8 cellular contexts compared by ENCODE assay signal in genomic region chr11:131579932-131580387, GRCh38.
DNase-seq lines count a peak whose midpoint lies in the region; ATAC-seq and TF ChIP-seq lines count a peak whose summit lies in the region.

No MANE protein-coding gene starts in this region.

- no peak overlapping the region for H2BK15ac ChIP-seq in mesenchymal stem cell (ENCODE audit: low read depth, poor library complexity, severe bottlenecking)

- CTCF ChIA-PET in WTC11 (lab: Charles Lee) = interaction anchor here (0.7 to 5.3 kb wide), 40 partner anchors 9 to 664 kb away, joined by 3 to 114 read pairs (median 5); partner anchors contain the start of gene SNX19

- no peak overlapping the region for H2BK5ac ChIP-seq in mesenchymal stem cell (ENCODE audit: low read depth, low read length, poor library complexity, severe bottlenecking)

- POLR2A ChIA-PET in WTC11 (lab: Charles Lee) = interaction anchor here (1.1 to 1.3 kb wide), 2 partner anchors 94 to 515 kb away, joined by 3 read pairs; no protein-coding TSS in a partner anchor

- H2AK5ac ChIP-seq in mesenchymal stem cell (ENCODE audit: low read length, severe bottlenecking) = no peak overlapping the region

- no peak overlapping the region for H4K8ac ChIP-seq in mesenchymal stem cell (ENCODE audit: low read length)

- intact Hi-C loops in esophagus muscularis mucosa (cut with DNase I) = no loop called here

- TF ChIP-seq CTCF in WTC11 (IDR thresholded peaks at IDR 0.05) (peak; percentile 68), esophagus muscularis mucosa (IDR thresholded peaks at IDR 0.05) (peak in 1 of 3 experiments; percentile 21)

- no peak overlapping the region for H3K27ac Mint-ChIP-seq in WTC11

- no peak for TF ChIP-seq EP300 in esophagus muscularis mucosa (IDR thresholded peaks at IDR 0.05)

- no peak overlapping the region for H3K4me3 Mint-ChIP-seq in WTC11

- no peak overlapping the region for H3K27ac ChIP-seq in mesenchymal stem cell (ENCODE audit: low read length, poor library complexity, severe bottlenecking)
- no peak overlapping the region for H3K27ac ChIP-seq in esophagus muscularis mucosa (replicated peaks in 1 of 4)

- H2BK12ac ChIP-seq in mesenchymal stem cell (ENCODE audit: low read length in 2 of 2) = no peak overlapping the region

- no peak overlapping the region for H3K18ac ChIP-seq in mesenchymal stem cell (ENCODE audit: low read depth in 1 of 2, low read length in 2 of 2)

- no peak overlapping the region for H3K4me3 ChIP-seq in mesenchymal stem cell (ENCODE audit: insufficient read depth in 1 of 2, low read depth in 1 of 2, low read length in 2 of 2)
- no peak overlapping the region for H3K4me3 ChIP-seq in esophagus muscularis mucosa

- no peaks in the 10 kb centered on the region for H3K79me1 ChIP-seq in mesenchymal stem cell (replicated peaks; ENCODE audit: low read length, poor library complexity, severe bottlenecking)

- H3K27me3 Mint-ChIP-seq in WTC11 (ENCODE audit: low read depth) = no peaks in the 10 kb centered on the region

- no peak overlapping the region for H3K4ac ChIP-seq in mesenchymal stem cell (ENCODE audit: low read depth in 1 of 2, low read length in 2 of 2)

- peak; percentile 4 to 10 for DNase-seq in AML-193 (lab: John Stamatoyannopoulos, UW)
- peak; percentile 48 for DNase-seq in HT-29 (ENCODE audit: low spot score)
- DNase-seq in WTC11 (ENCODE audit: low spot score) = peak; percentile 70
- peak; percentile 3 for DNase-seq in mesenchymal stem cell
- DNase-seq in esophagus muscularis mucosa (ENCODE audit: extremely low spot score) = no peak
- no peak for DNase-seq in NCI-H2107 (lab: John Stamatoyannopoulos, UW)

- no peak overlapping the region for H3K14ac ChIP-seq in mesenchymal stem cell (ENCODE audit: low read length in 2 of 2)

- no peak overlapping the region for H4K91ac ChIP-seq in mesenchymal stem cell (ENCODE audit: low read length)

- no peak for TF ChIP-seq POLR2A in esophagus muscularis mucosa (IDR thresholded peaks at IDR 0.05; ENCODE audit: low read depth)

- no peak overlapping the region for H2BK120ac ChIP-seq in mesenchymal stem cell (ENCODE audit: low read depth, low read length)

- H3K4me1 Mint-ChIP-seq in WTC11 = peaks cover 40% of the 10 kb centered on the region

- H3K23ac ChIP-seq in mesenchymal stem cell (ENCODE audit: low read length in 2 of 2) = no peak overlapping the region

- peak; percentile 72 for ATAC-seq in GM18511 (IDR thresholded peaks at IDR 0.05; ENCODE audit: unreplicated experiment)
- ATAC-seq in WTC11 = peak; percentile 97
- ATAC-seq in HG02763 (IDR thresholded peaks at IDR 0.05; ENCODE audit: unreplicated experiment) = no peak

- no peak overlapping the region for H3K4me2 ChIP-seq in mesenchymal stem cell (ENCODE audit: low read length, poor library complexity, severe bottlenecking)

- H3K4me1 ChIP-seq in mesenchymal stem cell (ENCODE audit: control insufficient read depth, insufficient read depth, low read depth, low read length) (no peaks in the 10 kb centered on the region), esophagus muscularis mucosa (no peaks in the 10 kb centered on the region)

- no peaks in the 10 kb centered on the region for H3K36me3 Mint-ChIP-seq in WTC11

- H3K27me3 ChIP-seq in mesenchymal stem cell (ENCODE audit: control insufficient read depth in 1 of 2, insufficient read depth in 1 of 2, low read length in 2 of 2) (peaks cover 0 to 35% of the 10 kb centered on the region in 2 experiments), esophagus muscularis mucosa (peaks cover 0 to 16% (median 0%) of the 10 kb centered on the region in 4 donors)

- H3K9me3 Mint-ChIP-seq in WTC11 = no peaks in the 10 kb centered on the region

- no peaks in the 10 kb centered on the region for H3K9me3 ChIP-seq in mesenchymal stem cell (ENCODE audit: control insufficient read depth, low read length)
- no peaks in the 10 kb centered on the region for H3K9me3 ChIP-seq in esophagus muscularis mucosa

- H3K36me3 ChIP-seq in mesenchymal stem cell (ENCODE audit: control insufficient read depth in 1 of 2, insufficient read depth in 2 of 2, low read depth in 1 of 2, low read length in 2 of 2) (no peaks in the 10 kb centered on the region), esophagus muscularis mucosa (no peaks in the 10 kb centered on the region)

- H2AFZ ChIP-seq in mesenchymal stem cell (ENCODE audit: low read depth, low read length) = no peak overlapping the region

- H3K9ac ChIP-seq in mesenchymal stem cell (ENCODE audit: low read length) = no peak overlapping the region

- 60% methylated on average over 7 of the region's 7 CpGs for WGBS in mesenchymal stem cell
- WGBS in esophagus muscularis mucosa = 63% methylated on average over 7 of the region's 7 CpGs

TF ChIP-seq in WTC11, 78 proteins besides CTCF, POLR2A, EP300 and RAD21:
- no peak for TF ChIP-seq NFATC4 (CRISPR knock-in tag; IDR thresholded peaks at IDR 0.05)
- TF ChIP-seq, protein P1, sequence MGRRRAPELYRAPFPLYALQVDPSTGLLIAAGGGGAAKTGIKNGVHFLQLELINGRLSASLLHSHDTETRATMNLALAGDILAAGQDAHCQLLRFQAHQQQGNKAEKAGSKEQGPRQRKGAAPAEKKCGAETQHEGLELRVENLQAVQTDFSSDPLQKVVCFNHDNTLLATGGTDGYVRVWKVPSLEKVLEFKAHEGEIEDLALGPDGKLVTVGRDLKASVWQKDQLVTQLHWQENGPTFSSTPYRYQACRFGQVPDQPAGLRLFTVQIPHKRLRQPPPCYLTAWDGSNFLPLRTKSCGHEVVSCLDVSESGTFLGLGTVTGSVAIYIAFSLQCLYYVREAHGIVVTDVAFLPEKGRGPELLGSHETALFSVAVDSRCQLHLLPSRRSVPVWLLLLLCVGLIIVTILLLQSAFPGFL (CRISPR knock-in tag; IDR thresholded peaks at IDR 0.05; ENCODE audit: borderline replicate concordance) = no peak
- TF ChIP-seq SMAD3 (CRISPR knock-in tag; IDR thresholded peaks at IDR 0.05; ENCODE audit: borderline replicate concordance) = no peak
- no peak for TF ChIP-seq ZNF416 (CRISPR knock-in tag; IDR thresholded peaks at IDR 0.05)
- TF ChIP-seq ZBTB21 (CRISPR knock-in tag; IDR thresholded peaks at IDR 0.05; ENCODE audit: borderline replicate concordance) = no peak
- TF ChIP-seq SMAD4 (CRISPR knock-in tag; IDR thresholded peaks at IDR 0.05) = no peak
- TF ChIP-seq OVOL2 (CRISPR knock-in tag; IDR thresholded peaks at IDR 0.05; ENCODE audit: borderline replicate concordance) = no peak
- TF ChIP-seq ELF4 (CRISPR knock-in tag; IDR thresholded peaks at IDR 0.05; ENCODE audit: low read depth) = no peak
- TF ChIP-seq, protein P2, sequence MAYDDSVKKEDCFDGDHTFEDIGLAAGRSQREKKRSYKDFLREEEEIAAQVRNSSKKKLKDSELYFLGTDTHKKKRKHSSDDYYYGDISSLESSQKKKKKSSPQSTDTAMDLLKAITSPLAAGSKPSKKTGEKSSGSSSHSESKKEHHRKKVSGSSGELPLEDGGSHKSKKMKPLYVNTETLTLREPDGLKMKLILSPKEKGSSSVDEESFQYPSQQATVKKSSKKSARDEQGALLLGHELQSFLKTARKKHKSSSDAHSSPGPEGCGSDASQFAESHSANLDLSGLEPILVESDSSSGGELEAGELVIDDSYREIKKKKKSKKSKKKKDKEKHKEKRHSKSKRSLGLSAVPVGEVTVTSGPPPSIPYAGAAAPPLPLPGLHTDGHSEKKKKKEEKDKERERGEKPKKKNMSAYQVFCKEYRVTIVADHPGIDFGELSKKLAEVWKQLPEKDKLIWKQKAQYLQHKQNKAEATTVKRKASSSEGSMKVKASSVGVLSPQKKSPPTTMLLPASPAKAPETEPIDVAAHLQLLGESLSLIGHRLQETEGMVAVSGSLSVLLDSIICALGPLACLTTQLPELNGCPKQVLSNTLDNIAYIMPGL (CRISPR knock-in tag; IDR thresholded peaks at IDR 0.05) = no peak
- TF ChIP-seq, protein P3, sequence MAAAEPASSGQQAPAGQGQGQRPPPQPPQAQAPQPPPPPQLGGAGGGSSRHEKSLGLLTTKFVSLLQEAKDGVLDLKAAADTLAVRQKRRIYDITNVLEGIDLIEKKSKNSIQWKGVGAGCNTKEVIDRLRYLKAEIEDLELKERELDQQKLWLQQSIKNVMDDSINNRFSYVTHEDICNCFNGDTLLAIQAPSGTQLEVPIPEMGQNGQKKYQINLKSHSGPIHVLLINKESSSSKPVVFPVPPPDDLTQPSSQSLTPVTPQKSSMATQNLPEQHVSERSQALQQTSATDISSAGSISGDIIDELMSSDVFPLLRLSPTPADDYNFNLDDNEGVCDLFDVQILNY (CRISPR knock-in tag; IDR thresholded peaks at IDR 0.05) = no peak
- TF ChIP-seq ZNF121 (CRISPR knock-in tag; IDR thresholded peaks at IDR 0.05) = no peak
- no peak for TF ChIP-seq RELA (CRISPR knock-in tag; IDR thresholded peaks at IDR 0.05; ENCODE audit: borderline replicate concordance)
- no peak for TF ChIP-seq NFYB (CRISPR knock-in tag; conservative IDR thresholded peaks at IDR 0.05; ENCODE audit: low read depth)
- no peak for TF ChIP-seq SP1 (CRISPR knock-in tag; conservative IDR thresholded peaks at IDR 0.05)

Comparison
In these comparisons a context has a peak if more than half of its experiments do, and no peak if none do; other contexts are left out.
1. DNase-seq: peak in AML-193 (2 of 2), HT-29 (single experiment), WTC11 (single experiment) and mesenchymal stem cell (single experiment); none in esophagus muscularis mucosa (single experiment) and NCI-H2107 (single experiment).